ENCODE assay signal across 13 cellular contexts in the genomic region with DNA sequence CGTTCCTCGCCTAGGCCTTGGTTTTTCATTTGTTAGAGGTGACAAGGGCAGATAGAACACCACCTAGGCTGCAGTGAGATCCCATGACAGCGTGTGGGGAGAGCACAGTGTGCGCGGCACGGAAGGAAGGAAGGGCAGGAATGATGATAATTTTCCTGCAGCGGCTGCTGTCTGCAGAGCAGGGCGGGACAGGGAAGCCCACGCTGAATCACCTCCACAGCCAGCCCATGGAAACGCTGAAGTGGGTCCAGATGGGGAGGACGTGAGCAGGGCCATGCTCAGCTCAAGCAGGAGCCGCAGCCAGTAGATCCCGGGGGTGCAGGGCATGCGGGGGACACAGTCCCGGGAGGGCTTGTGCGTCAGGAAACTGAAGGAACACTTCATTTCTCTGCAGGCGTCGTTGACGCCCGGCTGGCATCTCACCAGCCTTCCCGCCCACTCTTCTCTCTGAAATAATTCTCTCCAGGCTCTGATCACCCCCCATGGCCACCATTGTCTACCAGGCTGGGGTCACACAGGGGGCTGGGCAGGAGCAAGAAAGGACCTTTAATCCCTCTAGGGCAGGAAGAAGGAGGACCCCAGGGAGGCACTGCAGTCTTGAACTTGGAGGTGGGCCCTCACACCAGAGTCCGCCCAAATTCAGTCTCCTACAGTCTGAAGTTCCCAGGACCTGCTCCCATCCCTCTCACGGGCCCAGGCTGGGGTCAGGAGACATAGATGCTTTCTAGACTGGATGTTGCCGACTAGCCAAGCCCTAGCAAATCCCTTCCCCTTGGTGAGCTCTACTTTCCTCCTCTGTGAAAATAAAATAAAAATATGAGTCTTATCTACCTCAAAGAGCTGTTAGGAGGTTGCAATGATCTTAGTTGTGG. TPM values are rescaled to one million over a fixed set of nuclear protein-coding genes. Genes with fewer than 3 reads are reported as not detected.
A peak's percentile ranks its signal among the peaks of the same experiment; 100 is the strongest.
DNase-seq lines count a peak whose midpoint lies in the region; ATAC-seq, FAIRE-seq and TF ChIP-seq lines count a peak whose summit lies in the region.
"Had no signal": no experiment of that assay in that cellular context is flagged by ENCODE, and none has a peak within 500 bp of the region (broad histone marks: within the 10 kb centered on the region; RNA-seq: fewer than 3 reads in every experiment).

No MANE protein-coding gene starts in this region.

- H3K4me3 Mint-ChIP-seq in MCF 10A (ENCODE audit: unreplicated experiment): no peak overlapping the region
- H3K4me3 Mint-ChIP-seq: activated T-helper 17 cell treated with anti-CD3 and anti-CD28 coated beads, Interleukin-2, amount 50 U/mL, for 72 hours; memory B cell had no signal

- POLR2A ChIA-PET in MCF 10A (lab: Yijun Ruan, JAX): no interaction called here

- ATAC-seq in foreskin keratinocyte (peak; percentile 22), pancreas (peak in 2 of 4 donors; percentile 21 to 22), HG03097 (IDR thresholded peaks at IDR 0.05; ENCODE audit: low FRiP score, unreplicated experiment) (no peak), HG02981 (IDR thresholded peaks at IDR 0.05; ENCODE audit: unreplicated experiment) (no peak)
- ATAC-seq: A549; activated T-helper 17 cell treated with anti-CD3 and anti-CD28 coated beads, Interleukin-2, amount 50 U/mL, for 72 hours had no signal

- H3K4me3 ChIP-seq in breast epithelium: no peak overlapping the region
- no peak overlapping the region for H3K4me3 ChIP-seq in pancreas
- no peak overlapping the region for H3K4me3 ChIP-seq in uterus
- H3K4me3 ChIP-seq: A549 had no signal

- H3K27me3 ChIP-seq in breast epithelium (no peaks in the 10 kb centered on the region), foreskin keratinocyte (peaks cover 9% of the 10 kb centered on the region), pancreas (no peaks in the 10 kb centered on the region), uterus (no peaks in the 10 kb centered on the region)

- H3K27ac Mint-ChIP-seq in MCF 10A (ENCODE audit: low read depth, unreplicated experiment): no peak overlapping the region
- H3K27ac Mint-ChIP-seq: activated T-helper 17 cell treated with anti-CD3 and anti-CD28 coated beads, Interleukin-2, amount 50 U/mL, for 72 hours; memory B cell had no signal

- intact Hi-C loops in breast epithelium (cut with DNase I; ENCODE audit: low total_unique reads) (loop anchor here (10.0 kb wide), 1 partner anchor 1155 kb away; no protein-coding TSS in a partner anchor), MCF 10A (cut with micrococcal nuclease) (no loop called here), pancreas (cut with DNase I) (no loop called here), uterus (cut with DNase I; ENCODE audit: low total_unique reads) (no loop called here)

- no peak for TF ChIP-seq POLR2A in breast epithelium (IDR thresholded peaks at IDR 0.05)
- no peak for TF ChIP-seq POLR2A in uterus (IDR thresholded peaks at IDR 0.05)

- no peaks in the 10 kb centered on the region for H3K27me3 Mint-ChIP-seq in MCF 10A (ENCODE audit: insufficient read depth, unreplicated experiment)

- no peak for TF ChIP-seq CTCF in breast epithelium (IDR thresholded peaks at IDR 0.05)
- TF ChIP-seq CTCF in MCF 10A (IDR thresholded peaks at IDR 0.05; ENCODE audit: unreplicated experiment): no peak
- TF ChIP-seq CTCF in foreskin keratinocyte (conservative IDR thresholded peaks at IDR 0.05): no peak
- no peak for TF ChIP-seq CTCF in pancreas (IDR thresholded peaks at IDR 0.05)
- TF ChIP-seq CTCF in uterus (IDR thresholded peaks at IDR 0.05): peak in 1 of 4 experiments; percentile 9

- H3K9me3 ChIP-seq in breast epithelium (no peaks in the 10 kb centered on the region), pancreas (no peaks in the 10 kb centered on the region), uterus (no peaks in the 10 kb centered on the region)
- H3K9me3 ChIP-seq: A549 had no signal

- CTCF ChIA-PET in MCF 10A (lab: Yijun Ruan, JAX): interaction anchor here (1.4 kb wide), 1 partner anchor 23 kb away, joined by 4 read pairs; no protein-coding TSS in a partner anchor

- FAIRE-seq in pancreas (lab: Jason Lieb, UNC): no peak
- FAIRE-seq: A549 had no signal

- peaks cover 41% of the 10 kb centered on the region for H3K4me1 Mint-ChIP-seq in MCF 10A (ENCODE audit: insufficient read depth, unreplicated experiment)

- H3K4me1 ChIP-seq in breast epithelium (peaks cover 4 to 27% of the 10 kb centered on the region in 2 donors), foreskin keratinocyte (no peaks in the 10 kb centered on the region), pancreas (peaks cover 31 to 44% (median 42%) of the 10 kb centered on the region in 3 donors), uterus (peaks cover 24 to 36% of the 10 kb centered on the region in 2 donors)

- peak overlapping the region; percentile 29 to 73 for H3K27ac ChIP-seq in breast epithelium
- H3K27ac ChIP-seq in foreskin keratinocyte: no peak overlapping the region
- H3K27ac ChIP-seq in pancreas: peak overlapping the region; percentile 66 to 91 (median 82)
- peak overlapping the region; percentile 80 to 83 for H3K27ac ChIP-seq in uterus
- H3K27ac ChIP-seq: A549 had no signal

- H3K36me3 Mint-ChIP-seq in MCF 10A (ENCODE audit: insufficient read depth, unreplicated experiment): no peaks in the 10 kb centered on the region
- H3K36me3 Mint-ChIP-seq: memory B cell had no signal

- no TSS peak for BruUV-seq in MCF 10A (replicated peaks; lab: Mats Ljungman, UMichigan)

- WGBS in pancreas, 2 donors: 66 to 79% methylated on average over 24 of the region's 24 CpGs

- H3K9me3 Mint-ChIP-seq in MCF 10A (ENCODE audit: unreplicated experiment): no peaks in the 10 kb centered on the region
- H3K9me3 Mint-ChIP-seq: activated T-helper 17 cell treated with anti-CD3 and anti-CD28 coated beads, Interleukin-2, amount 50 U/mL, for 72 hours; memory B cell had no signal

- H3K36me3 ChIP-seq in breast epithelium (no peaks in the 10 kb centered on the region), pancreas (no peaks in the 10 kb centered on the region), uterus (no peaks in the 10 kb centered on the region)

- DNase-seq in breast epithelium (ENCODE audit: low spot score in 2 of 2) (no peak), MCF 10A (ENCODE audit: unreplicated experiment) (no peak), foreskin keratinocyte (no peak), pancreas (peak in 1 of 6 donors; percentile 42), uterus (peak; percentile 74 to 78), NCI-H1694 (lab: John Stamatoyannopoulos, UW) (no peak)
- DNase-seq: activated CD4-positive, CD25-positive, alpha-beta regulatory T cell; NCI-H1105 treated with DMSO at 0.1 percent for 48 hours had no signal

RNA-seq across cellular contexts. Expression of a gene that starts 20.9 kb away (rescaled TPM):
- 10 to 100 TPM in 2 of 3 donors, 1 to 10 TPM in 1; 6.3 to 22.4 (median 15.4) TPM for total RNA-seq in breast epithelium
- 6.3 and 7.1 TPM in 2 replicates for total RNA-seq in MCF 10A (2022)
- 8.8 and 10.1 TPM in 2 replicates for total RNA-seq in foreskin keratinocyte
- polyA plus RNA-seq in foreskin keratinocyte: 6.9 and 7.0 TPM in 2 replicates
- 10 to 100 TPM; 23.3 to 68.3 (median 28.4) TPM for total RNA-seq in pancreas
- 10 to 100 TPM; 28.8 TPM for polyA plus RNA-seq in pancreas
- total RNA-seq in uterus: 100 to 1,000 TPM in 1 of 4 donors, 10 to 100 TPM in 1, 1 to 10 TPM in 2; 3.6 to 146 (median 10.6) TPM

RNA-seq across cellular contexts. Expression of a gene that starts 41.5 kb away (rescaled TPM):
- under 1 TPM; under 0.01 to 0.33 (median 0.15) TPM for total RNA-seq in breast epithelium
- total RNA-seq in MCF 10A (2022): not detected in 2 replicates
- 0.34 and 0.53 TPM in 2 replicates for total RNA-seq in foreskin keratinocyte
- 0.33 and 0.35 TPM in 2 replicates for polyA plus RNA-seq in foreskin keratinocyte
- total RNA-seq in pancreas: under 1 TPM in 5 of 6 donors, not detected in 1; 0.05 to 0.50 (median 0.31) TPM
- polyA plus RNA-seq in pancreas: under 1 TPM; 0.23 to 0.28 TPM
- 10 to 100 TPM in 1 of 4 donors, 1 to 10 TPM in 2, not detected in 1; 3.2 to 69.1 (median 3.4) TPM for total RNA-seq in uterus

Comparison
In these comparisons a context has a peak if more than half of its experiments do, and no peak if none do; other contexts are left out.
1. DNase-seq: peak in uterus (2 of 2); none in breast epithelium (0 of 2), MCF 10A (single experiment), foreskin keratinocyte (0 of 2) and NCI-H1694 (single experiment).